7 cellular contexts compared by ENCODE assay signal in genomic region chr15:45025627-45026026, GRCh38. TPM values are rescaled to one million over a fixed set of nuclear protein-coding genes. Genes with fewer than 3 reads are reported as not detected.
A peak's percentile ranks its signal among the peaks of the same experiment; 100 is the strongest.
DNase-seq lines count a peak whose midpoint lies in the region; ATAC-seq, FAIRE-seq and TF ChIP-seq lines count a peak whose summit lies in the region.
"Not testable (repeated sequence)": the region's sequence is repeated elsewhere in the genome, so short reads cannot be mapped to it uniquely, and the experiment has no call there.

No MANE protein-coding gene starts in this region.

- H3K27ac ChIP-seq in BLaER1 treated with 17β-estradiol and CSF1 and Interleukin-3, amounts not matched to agents 10 nM and 100 nM; GM12878 (ENCODE audit: control insufficient read depth, insufficient read depth); kidney (ENCODE audit: low read depth in 2 of 2, low read length in 2 of 2); small intestine (ENCODE audit: low read depth in 1 of 2, low read length in 1 of 2): not testable (repeated sequence)
- H3K27ac ChIP-seq in right lobe of liver = peak overlapping the region in 2 of 3 donors; percentile 72 to 73

- not testable (repeated sequence) for TF ChIP-seq POLR2A in GM12892 (IDR thresholded peaks at IDR 0.05; ENCODE audit: low read depth, low read length); GM12878 (IDR thresholded peaks at IDR 0.05; ENCODE audit: low read depth, low read length); right lobe of liver (IDR thresholded peaks at IDR 0.05)

- not testable (repeated sequence) for H3K9ac ChIP-seq in BLaER1 treated with 17β-estradiol and CSF1 and Interleukin-3, amounts not matched to agents 10 nM and 100 nM; GM12878 (ENCODE audit: control insufficient read depth, insufficient read depth, low read length); kidney (ENCODE audit: low read length in 2 of 2)

- not testable (repeated sequence) for H2AFZ ChIP-seq in GM12878 (ENCODE audit: control insufficient read depth, low read depth, low read length)

- TF ChIP-seq RAD21 in GM12878 (IDR thresholded peaks at IDR 0.05; ENCODE audit: insufficient read depth, low read depth, low read length) = not testable (repeated sequence)

- not testable (repeated sequence) for ATAC-seq in GM12878
- ATAC-seq in right lobe of liver = peak; percentile 45 to 67 (median 52)

- not testable (repeated sequence) for H3K4me3 ChIP-seq in BLaER1 treated with 17β-estradiol and CSF1 and Interleukin-3, amounts not matched to agents 10 nM and 100 nM; GM12878; small intestine (ENCODE audit: low read depth in 1 of 2, low read length in 2 of 2)
- H3K4me3 ChIP-seq in LNCaP clone FGC (ENCODE audit: low read depth, low read length) (peak overlapping the region; percentile 49), kidney (ENCODE audit: low read length in 2 of 2) (peak overlapping the region; percentile 0 to 75), right lobe of liver (peak overlapping the region; percentile 3 to 52 (median 46))

- peaks cover 20 to 51% (median 43%) of the 10 kb centered on the region in 11 experiments for H3K9me3 ChIP-seq in BLaER1 treated with 17β-estradiol and CSF1 and Interleukin-3, amounts not matched to agents 10 nM and 100 nM (replicated peaks in 1 of 11)
- not testable (repeated sequence) for H3K9me3 ChIP-seq in GM12878 (replicated peaks; ENCODE audit: control insufficient read depth, insufficient read depth, low read length); kidney (ENCODE audit: control insufficient read depth in 1 of 2, low read length in 2 of 2); right lobe of liver; small intestine (ENCODE audit: control insufficient read depth, low read depth)

- peaks cover 0 to 11% (median 0%) of the 10 kb centered on the region in 11 experiments; a peak in 3 of 22 replicates for H4K20me1 ChIP-seq in BLaER1 treated with 17β-estradiol and CSF1 and Interleukin-3, amounts not matched to agents 10 nM and 100 nM
- H4K20me1 ChIP-seq in GM12878 (ENCODE audit: control insufficient read depth, insufficient read depth) = not testable (repeated sequence)

- peak overlapping the region; percentile 51 to 100 (median 54); a peak in 21 of 22 replicates for H3K4me2 ChIP-seq in BLaER1 treated with 17β-estradiol and CSF1 and Interleukin-3, amounts not matched to agents 10 nM and 100 nM
- H3K4me2 ChIP-seq in GM12878 (ENCODE audit: control insufficient read depth, insufficient read depth) = peak overlapping the region; percentile 30; the same call in 1 of the 2 replicates

- peaks cover 14% of the 10 kb centered on the region for H3K79me2 ChIP-seq in GM12878 (ENCODE audit: control insufficient read depth, insufficient read depth, low read length)

- POLR2A ChIA-PET in GM12878 (lab: Charles Lee) = interaction anchor here (0.7 kb wide), 1 partner anchor 86 kb away, joined by 6 read pairs; no protein-coding TSS in a partner anchor

- SMC1A ChIA-PET in GM12878 (lab: Charles Lee; ENCODE audit: uncharacterized antibody, unreplicated experiment) = not testable (repeated sequence)

- peaks cover 33 to 43% (median 40%) of the 10 kb centered on the region in 10 experiments for H3K4me1 ChIP-seq in BLaER1 treated with 17β-estradiol and CSF1 and Interleukin-3, amounts not matched to agents 10 nM and 100 nM
- H3K4me1 ChIP-seq in GM12878 (ENCODE audit: control insufficient read depth, insufficient read depth, low read length); small intestine (ENCODE audit: control insufficient read depth in 2 of 2, insufficient read depth in 1 of 2, low read depth in 1 of 2, low read length in 1 of 2): not testable (repeated sequence)
- peaks cover 8 to 12% of the 10 kb centered on the region in 2 donors for H3K4me1 ChIP-seq in kidney (ENCODE audit: control insufficient read depth in 1 of 2, insufficient read depth in 1 of 2, low read depth in 1 of 2, low read length in 2 of 2)
- peaks cover 0 to 51% (median 8%) of the 10 kb centered on the region in 4 donors for H3K4me1 ChIP-seq in right lobe of liver

- RAD21 ChIA-PET in GM12878 (lab: Charles Lee; ENCODE audit: unreplicated experiment) = not testable (repeated sequence)

- CTCF ChIA-PET in GM12878 (lab: Yijun Ruan, JAX) = interaction anchor here (4.7 kb wide), 1 partner anchor 12 kb away, joined by 22 read pairs; no protein-coding TSS in a partner anchor

- FAIRE-seq in GM12892 (lab: Jason Lieb, UNC) = peak; percentile 70
- not testable (repeated sequence) for FAIRE-seq in GM12878 (lab: Jason Lieb, UNC); kidney (lab: Jason Lieb, UNC); small intestine (lab: Jason Lieb, UNC)

- H3K27me3 ChIP-seq in BLaER1 treated with 17β-estradiol and CSF1 and Interleukin-3, amounts not matched to agents 10 nM and 100 nM; GM12878 (replicated peaks in 1 of 2; ENCODE audit: control insufficient read depth in 2 of 2, insufficient read depth in 2 of 2, low read length in 1 of 2); right lobe of liver; small intestine (ENCODE audit: control insufficient read depth in 2 of 2, insufficient read depth in 2 of 2, low read length in 2 of 2): not testable (repeated sequence)

- intact Hi-C loops in GM12878 (cut with micrococcal nuclease; ENCODE audit: unreplicated experiment); kidney (cut with DNase I): not testable (repeated sequence)
- intact Hi-C loops in right lobe of liver (cut with DNase I) = loop anchor here in 1 of 2 donors (10.0 kb wide), 1 partner anchor 171 kb away; no protein-coding TSS in a partner anchor

- BruUV-seq in GM12878 (replicated peaks; lab: Mats Ljungman, UMichigan) = not testable (repeated sequence)

- not testable (repeated sequence) for TF ChIP-seq CTCF in LNCaP clone FGC (IDR thresholded peaks at IDR 0.05; ENCODE audit: control insufficient read depth, extremely low read depth, insufficient read depth); GM12878 (IDR thresholded peaks at IDR 0.05 in 2 of 3, conservative IDR thresholded peaks at IDR 0.05 in 1 of 3; ENCODE audit: control insufficient read depth in 2 of 3, extremely low read depth in 1 of 3, insufficient read depth in 1 of 3, low read depth in 3 of 3, low read length in 3 of 3); kidney (IDR thresholded peaks at IDR 0.05; ENCODE audit: borderline replicate concordance, extremely low read depth, insufficient read depth); right lobe of liver (IDR thresholded peaks at IDR 0.05)

- 94% methylated on average over 3 of the region's 3 CpGs for WGBS in GM12878 (ENCODE audit: insufficient coverage, insufficient replicate concordance, low lambda C conversion rate, missing lambda C conversion rate)
- 24% methylated on average over 2 of the region's 3 CpGs for WGBS in right lobe of liver (ENCODE audit: insufficient coverage, low coverage, low lambda C conversion rate, missing lambda C conversion rate)
- 57 to 89% (median 65%) methylated on average over 3 of the region's 3 CpGs for WGBS in small intestine, 3 donors

- DNase-seq in GM12892 (ENCODE audit: insufficient read length); LNCaP clone FGC (ENCODE audit: low read depth); GM12878 (ENCODE audit: low read depth, low spot score); kidney: not testable (repeated sequence)
- DNase-seq in right lobe of liver (peak; percentile 61 to 89 (median 85)), small intestine (peak; percentile 59)

- H3K36me3 ChIP-seq in BLaER1 treated with 17β-estradiol and CSF1 and Interleukin-3, amounts not matched to agents 10 nM and 100 nM = peaks cover 30 to 47% (median 44%) of the 10 kb centered on the region in 11 experiments
- H3K36me3 ChIP-seq in GM12878 (ENCODE audit: control insufficient read depth in 2 of 2, insufficient read depth in 2 of 2, low read length in 1 of 2); kidney (ENCODE audit: control insufficient read depth in 1 of 2, insufficient read depth in 2 of 2, low read length in 2 of 2); small intestine (ENCODE audit: control insufficient read depth in 2 of 2, insufficient read depth in 2 of 2, low read length in 2 of 2): not testable (repeated sequence)
- peaks cover 0 to 10% (median 0%) of the 10 kb centered on the region in 4 donors for H3K36me3 ChIP-seq in right lobe of liver

- in situ Hi-C loops in GM12878 (cut with MboI) = loop anchor here (10.0 kb wide), 1 partner anchor 171 kb away; no protein-coding TSS in a partner anchor

- not testable (repeated sequence) for TF ChIP-seq EP300 in GM12878 (IDR thresholded peaks at IDR 0.05; ENCODE audit: borderline replicate concordance in 1 of 2, control insufficient read depth in 1 of 2, low read depth in 2 of 2, low read length in 2 of 2)

RNA-seq across cellular contexts. Expression of gene SORD, which starts 2.6 kb away (rescaled TPM):
- polyA plus RNA-seq in GM12892 (2012; ENCODE audit: missing spikeins) = 53.1 TPM
- total RNA-seq in GM12878 (2013; cell fraction: nucleolus; rRNA removed) = 44.2 and 61.1 TPM in 2 replicates
- total RNA-seq in GM12878 (2014; rRNA removed) (33.5 and 35.3 TPM in 2 replicates), GM12878 (2014; rRNA removed; fragmentation: Illumina TruSeq; extraction: Trizol) (24.5 and 29.2 TPM in 2 replicates), GM12878 (2021) (39.4 and 40.8 TPM in 2 replicates), kidney (14.2 TPM), right lobe of liver (100 to 1,000 TPM in 5 of 6 experiments, 10 to 100 TPM in 1; 87.1 to 380 (median 236) TPM)
- 7.0 TPM for polyA plus RNA-seq in GM12878 (2011; ENCODE audit: low read depth)
- polyA plus RNA-seq in GM12878 (2011; rRNA removed) (49.9 and 51.7 TPM in 2 replicates), GM12878 (2014; fragmentation: Illumina TruSeq; extraction: Trizol) (29.4 and 39.4 TPM in 2 replicates), GM12878 (2014; fragmentation: Nextera tagmentation; extraction: Ambion mirVana) (10 to 100 TPM in 1 of 2 experiments, 1 to 10 TPM in 1; 7.5 to 18.5 TPM), GM12878 (2014; rRNA removed) (45.1 and 46.0 TPM in 2 replicates), GM12878 (2016; fragmentation: Nextera tagmentation; extraction: Ambion mirVana) (10 to 100 TPM; 50.7 to 51.6 TPM), kidney (ENCODE audit: insufficient read depth, low read depth, low replicate concordance) (83.0 TPM), small intestine (10 to 100 TPM; 13.4 to 39.6 (median 13.5) TPM)
- polyA plus RNA-seq in GM12878 (2011; cell fraction: cytosol; rRNA removed) = 47.3 and 64.5 TPM in 2 replicates
- 162 and 270 TPM in 2 replicates for polyA plus RNA-seq in GM12878 (2011; cell fraction: nucleus; rRNA removed)
- 11.6 and 19.4 TPM in 2 replicates for polyA plus RNA-seq in GM12878 (2012)
- polyA minus RNA-seq in GM12878 (2011; rRNA and poly(A)+ RNA removed) = 39.3 and 42.1 TPM in 2 replicates
- polyA minus RNA-seq in GM12878 (2011; cell fraction: cytosol; rRNA and poly(A)+ RNA removed) = 16.1 and 17.4 TPM in 2 replicates
- polyA minus RNA-seq in GM12878 (2011; cell fraction: nucleus; rRNA and poly(A)+ RNA removed) = 15.7 and 31.7 TPM in 2 replicates
